In genomic region chr13:25281193-25281936, GRCh38 we compare ENCODE assay signal across 11 cellular contexts. TPM values are rescaled to one million over a fixed set of nuclear protein-coding genes. Genes with fewer than 3 reads are reported as not detected.
DNase-seq lines count a peak whose midpoint lies in the region; ATAC-seq and TF ChIP-seq lines count a peak whose summit lies in the region.
"Had no signal": no experiment of that assay in that cellular context is flagged by ENCODE, and none has a peak within 500 bp of the region (broad histone marks: within the 10 kb centered on the region; RNA-seq: fewer than 3 reads in every experiment).

No MANE protein-coding gene starts in this region.

- H3K27ac ChIP-seq in DND-41 (ENCODE audit: low read length) (no peak overlapping the region), gastroesophageal sphincter (no peak overlapping the region), transverse colon (no peak overlapping the region)
- H3K27ac ChIP-seq: pancreas, tibial nerve had no signal

- H2AFZ ChIP-seq in DND-41 (ENCODE audit: low read depth, low read length) = no peak overlapping the region

- no peak overlapping the region for H3K9ac ChIP-seq in DND-41 (ENCODE audit: low read depth, low read length)

- DNase-seq in DND-41 (no peak), transverse colon (no peak)
- no peak for DNase-seq in central memory CD8-positive, alpha-beta T cell (ENCODE audit: low spot score in 2 of 2)
- DNase-seq: pancreas, SHP77 had no signal

- WGBS in gastroesophageal sphincter (ENCODE audit: low coverage in 1 of 2), 2 donors = 44 to 56% methylated on average over 2 to 4 of the region's 4 CpGs
- 51 to 56% methylated on average over 3 to 4 of the region's 4 CpGs for WGBS in transverse colon (ENCODE audit: low coverage in 1 of 2), 2 donors

- 0 out of 2 replicates have a peak overlapping the region, but pooled peaks have one; percentile 2 for H3K4me2 ChIP-seq in DND-41 (ENCODE audit: insufficient read depth, low read length)

- no peaks in the 10 kb centered on the region for H3K27me3 Mint-ChIP-seq in central memory CD8-positive, alpha-beta T cell

- no peaks in the 10 kb centered on the region for H3K36me3 ChIP-seq in DND-41 (ENCODE audit: insufficient read depth, low read length)
- no peaks in the 10 kb centered on the region for H3K36me3 ChIP-seq in gastroesophageal sphincter
- H3K36me3 ChIP-seq in transverse colon = no peaks in the 10 kb centered on the region
- H3K36me3 ChIP-seq: pancreas, tibial nerve had no signal

- ATAC-seq in DND-41 (ENCODE audit: insufficient read depth, low read depth) (peak; percentile 61; the same call in 2 of the 3 replicates), GM19351 (IDR thresholded peaks at IDR 0.05; ENCODE audit: unreplicated experiment) (peak; percentile 71), HG03196 (IDR thresholded peaks at IDR 0.05; ENCODE audit: unreplicated experiment) (peak; percentile 48), GM19035 (IDR thresholded peaks at IDR 0.05; ENCODE audit: unreplicated experiment) (no peak), gastroesophageal sphincter (no peak), GM19328 (IDR thresholded peaks at IDR 0.05; ENCODE audit: unreplicated experiment) (no peak)
- ATAC-seq in central memory CD8-positive, alpha-beta T cell (replicated peaks; ENCODE audit: extremely low read depth, poor library complexity, severe bottlenecking) = peak; percentile 49

- intact Hi-C loops in transverse colon (cut with DNase I; ENCODE audit: low total_unique reads) = no loop called here

- H3K9me3 ChIP-seq in DND-41 (ENCODE audit: insufficient read depth, low read length, severe bottlenecking) (no peaks in the 10 kb centered on the region), gastroesophageal sphincter (no peaks in the 10 kb centered on the region), transverse colon (no peaks in the 10 kb centered on the region)
- H3K9me3 ChIP-seq: pancreas, tibial nerve had no signal

- peaks cover 41% of the 10 kb centered on the region; the same call in 1 of the 2 replicates for H4K20me1 ChIP-seq in DND-41 (ENCODE audit: insufficient read depth, low read length)

- H3K4me3 Mint-ChIP-seq in central memory CD8-positive, alpha-beta T cell = no peak overlapping the region

- in situ Hi-C loops in transverse colon (cut with MboI; ENCODE audit: low pct_ligation_motif_present in 1 of 4, low pct_unique_long_range_greater_than_20kb in 1 of 4, low sequenced_read_pairs in 3 of 4) = loop anchor here in 1 of 4 donors (25.0 kb wide), 1 partner anchor 906 kb away; no protein-coding TSS in a partner anchor

- H3K4me1 ChIP-seq in DND-41 (ENCODE audit: insufficient read depth, low read length) = peaks cover 31% of the 10 kb centered on the region
- peaks cover 0 to 20% (median 7%) of the 10 kb centered on the region in 3 donors for H3K4me1 ChIP-seq in gastroesophageal sphincter
- H3K4me1 ChIP-seq in transverse colon = peaks cover 3 to 21% (median 5%) of the 10 kb centered on the region in 4 donors

- peaks cover 14% of the 10 kb centered on the region for H3K36me3 Mint-ChIP-seq in central memory CD8-positive, alpha-beta T cell (ENCODE audit: insufficient read depth)

- peak overlapping the region; percentile 58 for H3K27ac Mint-ChIP-seq in central memory CD8-positive, alpha-beta T cell (ENCODE audit: low read depth)

- peaks cover 81% of the 10 kb centered on the region for H3K4me1 Mint-ChIP-seq in central memory CD8-positive, alpha-beta T cell

- H3K79me2 ChIP-seq in DND-41 (ENCODE audit: insufficient read depth, low read length) = peaks cover 97% of the 10 kb centered on the region

- H3K9me3 Mint-ChIP-seq in central memory CD8-positive, alpha-beta T cell = no peaks in the 10 kb centered on the region

- H3K27me3 ChIP-seq in DND-41 (ENCODE audit: insufficient read depth, low read length, poor library complexity) = no peaks in the 10 kb centered on the region
- H3K27me3 ChIP-seq in gastroesophageal sphincter = no peaks in the 10 kb centered on the region
- no peaks in the 10 kb centered on the region for H3K27me3 ChIP-seq in transverse colon
- H3K27me3 ChIP-seq: pancreas, tibial nerve had no signal

- H3K4me3 ChIP-seq in DND-41 (ENCODE audit: low read depth in 1 of 2, low read length in 2 of 2) (no peak overlapping the region), gastroesophageal sphincter (no peak overlapping the region), transverse colon (no peak overlapping the region)
- H3K4me3 ChIP-seq: pancreas, tibial nerve had no signal

- no peak for TF ChIP-seq POLR2A in gastroesophageal sphincter (IDR thresholded peaks at IDR 0.05)
- no peak for TF ChIP-seq POLR2A in transverse colon (IDR thresholded peaks at IDR 0.05)

- no peak for TF ChIP-seq CTCF in DND-41 (IDR thresholded peaks at IDR 0.05; ENCODE audit: borderline replicate concordance, extremely low read depth, low read length, poor library complexity, severe bottlenecking)
- no peak for TF ChIP-seq CTCF in gastroesophageal sphincter (IDR thresholded peaks at IDR 0.05)
- TF ChIP-seq CTCF in transverse colon (IDR thresholded peaks at IDR 0.05) = no peak

- no peak for TF ChIP-seq EP300 in gastroesophageal sphincter (IDR thresholded peaks at IDR 0.05)
- TF ChIP-seq EP300 in transverse colon (IDR thresholded peaks at IDR 0.05; ENCODE audit: low read depth) = no peak

RNA-seq across cellular contexts. Expression of gene MTMR6, which starts 5.9 kb away (rescaled TPM):
- total RNA-seq in gastroesophageal sphincter = 10 to 100 TPM; 22.1 to 30.5 (median 25.0) TPM
- total RNA-seq in transverse colon = 10 to 100 TPM in 2 of 4 donors, 1 to 10 TPM in 2; 6.4 to 16.4 (median 11.9) TPM

RNA-seq across cellular contexts. Expression of gene NUP58, which starts 20.1 kb away (rescaled TPM):
- total RNA-seq in gastroesophageal sphincter = 10 to 100 TPM; 28.1 to 43.9 (median 37.3) TPM
- total RNA-seq in transverse colon = 100 to 1,000 TPM in 2 of 4 donors, 10 to 100 TPM in 2; 33.0 to 142 (median 84.2) TPM

Comparison
In these comparisons a context has a peak if more than half of its experiments do, and no peak if none do; other contexts are left out.
1. ATAC-seq: peak in DND-41 (single experiment), GM19351 (single experiment), HG03196 (single experiment) and central memory CD8-positive, alpha-beta T cell (single experiment); none in GM19035 (single experiment), gastroesophageal sphincter (single experiment) and GM19328 (single experiment).